8 cellular contexts compared by ENCODE assay signal in the genomic region with DNA sequence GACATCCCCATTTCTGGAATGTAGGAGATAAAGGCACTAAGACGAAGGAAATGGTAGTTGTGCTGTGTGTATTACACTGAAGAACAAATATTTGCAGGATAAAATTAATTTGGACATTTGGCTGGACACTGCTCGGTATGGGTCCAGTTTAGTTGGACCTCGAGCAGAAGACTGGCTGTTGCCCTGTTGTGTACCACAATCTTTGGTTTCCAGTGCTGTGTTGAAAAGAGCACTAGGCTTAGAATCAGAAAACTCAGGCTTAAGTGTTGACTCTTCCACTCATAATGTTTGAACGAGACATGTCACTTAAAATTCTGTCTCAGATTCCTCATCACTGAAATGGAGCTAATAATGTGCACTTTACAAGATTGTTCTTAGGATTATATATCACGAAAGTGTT.
DNase-seq lines count a peak whose midpoint lies in the region; ATAC-seq and TF ChIP-seq lines count a peak whose summit lies in the region.

No MANE protein-coding gene starts in this region.

- ATAC-seq in effector memory CD8-positive, alpha-beta T cell (replicated peaks): no peak

- no peaks in the 10 kb centered on the region for H3K79me2 ChIP-seq in parathyroid adenoma

- peaks cover 22% of the 10 kb centered on the region for H3K36me3 Mint-ChIP-seq in effector memory CD8-positive, alpha-beta T cell (ENCODE audit: insufficient read depth)

- peak overlapping the region; percentile 97 for H3K4me2 ChIP-seq in parathyroid adenoma (ENCODE audit: low read length)

- no peaks in the 10 kb centered on the region for H3K27me3 Mint-ChIP-seq in effector memory CD8-positive, alpha-beta T cell

- no peaks in the 10 kb centered on the region for H3K27me3 ChIP-seq in parathyroid adenoma (ENCODE audit: control insufficient read depth, insufficient read depth, low read length)

- no peaks in the 10 kb centered on the region for H3K9me3 Mint-ChIP-seq in effector memory CD8-positive, alpha-beta T cell

- peak overlapping the region; percentile 94 to 95 for H3K27ac Mint-ChIP-seq in effector memory CD8-positive, alpha-beta T cell

- H2AFZ ChIP-seq in parathyroid adenoma: peak overlapping the region; percentile 79

- DNase-seq in NCI-H2029 (lab: John Stamatoyannopoulos, UW) (peak; percentile 3), NCI-H2029 treated with DMSO at 0.1 percent for 48 hours (lab: John Stamatoyannopoulos, UW) (no peak), NCI-H69 (lab: John Stamatoyannopoulos, UW) (peak; percentile 56), KG1 (lab: John Stamatoyannopoulos, UW) (no peak), posterior cingulate gyrus (no peak), epidermal melanocyte (ENCODE audit: insufficient read length, low spot score) (no peak)
- DNase-seq in effector memory CD8-positive, alpha-beta T cell: no peak

- no peak for TF ChIP-seq CTCF in parathyroid adenoma (IDR thresholded peaks at IDR 0.05)

- no peaks in the 10 kb centered on the region for H3K4me1 ChIP-seq in parathyroid adenoma

- no peak overlapping the region for H3K9ac ChIP-seq in parathyroid adenoma

- no peak overlapping the region for H3K27ac ChIP-seq in parathyroid adenoma

- H3K9me3 ChIP-seq in parathyroid adenoma (ENCODE audit: control insufficient read depth, low read length): no peaks in the 10 kb centered on the region

- H3K36me3 ChIP-seq in parathyroid adenoma (ENCODE audit: control insufficient read depth, insufficient read depth, low read length): no peaks in the 10 kb centered on the region

- intact Hi-C loops in posterior cingulate gyrus (cut with DNase I): loop anchor here (5.0 kb wide), 2 partner anchors 164 to 281 kb away; a partner anchor contains a TSS

- H3K4me3 ChIP-seq in parathyroid adenoma (ENCODE audit: low read depth, low read length): peak overlapping the region; percentile 96

- H3K4me3 Mint-ChIP-seq in effector memory CD8-positive, alpha-beta T cell: peak overlapping the region; percentile 97

- H3K4me1 Mint-ChIP-seq in effector memory CD8-positive, alpha-beta T cell (ENCODE audit: low read depth in 2 of 2): peaks cover 27 to 31% of the 10 kb centered on the region in 2 donors

Comparison
In these comparisons a context has a peak if more than half of its experiments do, and no peak if none do; other contexts are left out.
1. DNase-seq: peak in NCI-H2029 (single experiment) and NCI-H69 (single experiment); none in NCI-H2029 treated with DMSO at 0.1 percent for 48 hours (single experiment), effector memory CD8-positive, alpha-beta T cell (0 of 3), KG1 (single experiment), posterior cingulate gyrus (0 of 10) and epidermal melanocyte (single experiment).